In genomic region chr6:111573118-111573883, GRCh38 we compare ENCODE assay signal across 8 cellular contexts. TPM values are rescaled to one million over a fixed set of nuclear protein-coding genes. Genes with fewer than 3 reads are reported as not detected.
A peak's percentile ranks its signal among the peaks of the same experiment; 100 is the strongest.
DNase-seq lines count a peak whose midpoint lies in the region; TF ChIP-seq lines count a peak whose summit lies in the region.

No MANE protein-coding gene starts in this region.

- H3K27ac Mint-ChIP-seq in CD4-positive, alpha-beta memory T cell = peak overlapping the region in 6 of 7 donors; percentile 35 to 83 (median 63)

- intact Hi-C loops in CD4-positive, alpha-beta memory T cell (cut with micrococcal nuclease) = no loop called here

- CTCF ChIA-PET in CD4-positive, alpha-beta memory T cell (lab: Charles Lee; ENCODE audit: partially characterized antibody) = interaction anchor here (1.0 to 1.5 kb wide), 4 partner anchors 12 to 314 kb away, joined by 3 to 4 read pairs (median 3); partner anchors contain the start of gene TRAF3IP2

- H3K4me3 ChIP-seq in CD4-positive, alpha-beta memory T cell (ENCODE audit: low read length in 2 of 2) = no peak overlapping the region
- H3K4me3 ChIP-seq in Peyer's patch (no peak overlapping the region), neutrophil (ENCODE audit: low read depth in 1 of 2, low read length in 1 of 2) (no peak overlapping the region)

- no peak for TF ChIP-seq POLR2A in Peyer's patch (IDR thresholded peaks at IDR 0.05)

- H3K36me3 Mint-ChIP-seq in CD4-positive, alpha-beta memory T cell = peaks cover 29 to 59% of the 10 kb centered on the region in 2 donors

- POLR2A ChIA-PET in CD4-positive, alpha-beta memory T cell (lab: Charles Lee; ENCODE audit: partially characterized antibody) = interaction anchor here (0.6 kb wide), 1 partner anchor 364 kb away, joined by 3 read pairs; no protein-coding TSS in a partner anchor

- peaks cover 7 to 22% (median 9%) of the 10 kb centered on the region in 4 donors for H3K4me1 Mint-ChIP-seq in CD4-positive, alpha-beta memory T cell

- H3K27me3 ChIP-seq in CD4-positive, alpha-beta memory T cell (ENCODE audit: insufficient read depth, low read length) = no peaks in the 10 kb centered on the region
- no peaks in the 10 kb centered on the region for H3K27me3 ChIP-seq in Peyer's patch
- H3K27me3 ChIP-seq in neutrophil = no peaks in the 10 kb centered on the region

- no peaks in the 10 kb centered on the region for H3K4me1 ChIP-seq in CD4-positive, alpha-beta memory T cell (ENCODE audit: insufficient read depth, low read length)
- no peaks in the 10 kb centered on the region for H3K4me1 ChIP-seq in Peyer's patch
- peaks cover 34 to 38% of the 10 kb centered on the region in 2 experiments for H3K4me1 ChIP-seq in neutrophil (ENCODE audit: control insufficient read depth in 1 of 2, insufficient read depth in 1 of 2, low read depth in 1 of 2, low read length in 1 of 2)

- DNase-seq in CD4-positive, alpha-beta memory T cell = no peak
- DNase-seq in Peyer's patch (no peak), epithelial cell of prostate (ENCODE audit: low read depth, low spot score) (peak; percentile 73), NCI-H2029 treated with DMSO at 0.1 percent for 48 hours (lab: John Stamatoyannopoulos, UW) (no peak), T-helper 9 cell (no peak), NCI-H226 (no peak), MV-4-11 (lab: John Stamatoyannopoulos, UW) (no peak)

- no peaks in the 10 kb centered on the region for H3K9me3 ChIP-seq in CD4-positive, alpha-beta memory T cell (ENCODE audit: control insufficient read depth in 1 of 2, low read length in 2 of 2)
- H3K9me3 ChIP-seq in Peyer's patch = no peaks in the 10 kb centered on the region
- no peaks in the 10 kb centered on the region for H3K9me3 ChIP-seq in neutrophil

- no peaks in the 10 kb centered on the region for H3K9me3 Mint-ChIP-seq in CD4-positive, alpha-beta memory T cell

- no peak overlapping the region for H3K27ac ChIP-seq in CD4-positive, alpha-beta memory T cell (ENCODE audit: low read depth, low read length)
- peak overlapping the region; percentile 2 to 60 (median 38) for H3K27ac ChIP-seq in Peyer's patch
- H3K27ac ChIP-seq in epithelial cell of prostate = peak overlapping the region; percentile 84
- peak overlapping the region; percentile 89 for H3K27ac ChIP-seq in neutrophil

- H3K4me3 Mint-ChIP-seq in CD4-positive, alpha-beta memory T cell = no peak overlapping the region

- H3K27me3 Mint-ChIP-seq in CD4-positive, alpha-beta memory T cell = no peaks in the 10 kb centered on the region

- peaks cover 18% of the 10 kb centered on the region for H3K36me3 ChIP-seq in CD4-positive, alpha-beta memory T cell (ENCODE audit: insufficient read depth, low read length)
- H3K36me3 ChIP-seq in Peyer's patch (peaks cover 0 to 51% (median 0%) of the 10 kb centered on the region in 3 donors), neutrophil (peaks cover 7% of the 10 kb centered on the region)

- TF ChIP-seq CTCF in Peyer's patch (IDR thresholded peaks at IDR 0.05) (no peak), neutrophil (IDR thresholded peaks at IDR 0.05) (no peak)

RNA-seq across cellular contexts. Expression of gene TRAF3IP2, which starts 32.4 kb away (rescaled TPM):
- 10 to 100 TPM; 18.2 to 19.7 TPM for total RNA-seq in CD4-positive, alpha-beta memory T cell
- 10 to 100 TPM; 15.6 to 17.8 TPM for polyA plus RNA-seq in CD4-positive, alpha-beta memory T cell
- 10 to 100 TPM; 34.3 to 61.1 (median 39.1) TPM for total RNA-seq in Peyer's patch
